Comparison of ENCODE assay signal across 13 cellular contexts in the genomic region with DNA sequence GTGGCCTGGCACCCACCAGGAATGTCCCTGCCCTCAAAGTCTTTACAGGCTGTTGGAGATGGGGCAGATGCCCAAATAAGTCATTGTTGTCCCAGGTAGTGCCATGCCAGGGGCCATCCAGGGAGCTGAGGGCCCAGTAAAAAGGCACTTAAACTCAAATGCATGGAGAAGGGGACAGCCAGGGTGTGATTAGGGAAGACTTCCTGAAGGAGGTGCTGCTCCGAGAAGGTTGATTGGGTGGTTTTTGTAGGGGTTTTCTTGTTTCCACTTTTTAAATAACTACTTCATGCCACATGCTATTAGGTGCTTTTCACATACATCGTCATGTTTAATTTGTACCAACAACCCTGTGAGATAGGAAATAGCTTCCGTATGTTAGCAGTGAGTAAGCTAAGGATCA.
DNase-seq lines count a peak whose midpoint lies in the region; ATAC-seq and TF ChIP-seq lines count a peak whose summit lies in the region.
"Had no signal": no experiment of that assay in that cellular context is flagged by ENCODE, and none has a peak within 500 bp of the region (broad histone marks: within the 10 kb centered on the region; RNA-seq: fewer than 3 reads in every experiment).

No MANE protein-coding gene starts in this region.

- no peaks in the 10 kb centered on the region for H3K36me3 Mint-ChIP-seq in CD4-positive, alpha-beta memory T cell
- H3K36me3 Mint-ChIP-seq in GM23338 (ENCODE audit: low read depth) (no peaks in the 10 kb centered on the region; the same call in 2 of the 3 replicates), mesothelial cell of epicardium (no peaks in the 10 kb centered on the region)
- H3K36me3 Mint-ChIP-seq: activated CD4-positive, alpha-beta memory T cell treated with anti-CD3 and anti-CD28 coated beads for 36 hours had no signal

- H3K4me3 Mint-ChIP-seq in CD4-positive, alpha-beta memory T cell, result no peak overlapping the region
- H3K4me3 Mint-ChIP-seq in GM23338 (no peak overlapping the region; the same call in 2 of the 3 replicates), mesothelial cell of epicardium (no peak overlapping the region)
- H3K4me3 Mint-ChIP-seq: activated CD4-positive, alpha-beta memory T cell treated with anti-CD3 and anti-CD28 coated beads for 36 hours had no signal

- no peak overlapping the region for H3K4me3 ChIP-seq in CD4-positive, alpha-beta memory T cell (ENCODE audit: low read length in 2 of 2)
- no peak overlapping the region for H3K4me3 ChIP-seq in GM23338
- H3K4me3 ChIP-seq in astrocyte of the cerebellum (ENCODE audit: low read depth, low read length), result no peak overlapping the region
- H3K4me3 ChIP-seq: skin epidermis, vagina had no signal

- peaks cover 40% of the 10 kb centered on the region for H3K4me1 ChIP-seq in CD4-positive, alpha-beta memory T cell (ENCODE audit: insufficient read depth, low read length)
- H3K4me1 ChIP-seq in GM23338 (ENCODE audit: insufficient read depth), result peaks cover 25% of the 10 kb centered on the region

- H3K36me3 ChIP-seq in CD4-positive, alpha-beta memory T cell (ENCODE audit: insufficient read depth, low read length), result no peaks in the 10 kb centered on the region
- no peaks in the 10 kb centered on the region for H3K36me3 ChIP-seq in GM23338 (ENCODE audit: insufficient read depth)
- H3K36me3 ChIP-seq: vagina had no signal

- no peak overlapping the region for H2AFZ ChIP-seq in GM23338

- H3K9me3 ChIP-seq in CD4-positive, alpha-beta memory T cell (ENCODE audit: control insufficient read depth in 1 of 2, low read length in 2 of 2), result no peaks in the 10 kb centered on the region
- H3K9me3 ChIP-seq: vagina had no signal

- no peak for ATAC-seq in GM23338
- no peak for ATAC-seq in GM18505 (IDR thresholded peaks at IDR 0.05; ENCODE audit: unreplicated experiment)

- no peak overlapping the region for H3K27ac ChIP-seq in CD4-positive, alpha-beta memory T cell (ENCODE audit: low read depth, low read length)
- no peak overlapping the region for H3K27ac ChIP-seq in GM23338 (ENCODE audit: low read depth)

- peaks cover 9% of the 10 kb centered on the region; the same call in 1 of the 2 replicates for H3F3A ChIP-seq in GM23338 (replicated peaks; ENCODE audit: low read depth)

- POLR2A ChIA-PET in CD4-positive, alpha-beta memory T cell (lab: Charles Lee; ENCODE audit: partially characterized antibody), result no interaction called here

- H3K79me2 ChIP-seq in GM23338 (replicated peaks; ENCODE audit: insufficient read depth), result no peaks in the 10 kb centered on the region

- no peaks in the 10 kb centered on the region for H3K9me2 ChIP-seq in GM23338 (ENCODE audit: insufficient read depth)

- H3K4me2 ChIP-seq in GM23338, result no peak overlapping the region

- H3K27me3 ChIP-seq in CD4-positive, alpha-beta memory T cell (ENCODE audit: insufficient read depth, low read length), result no peaks in the 10 kb centered on the region
- H3K27me3 ChIP-seq in GM23338 (ENCODE audit: insufficient read depth), result no peaks in the 10 kb centered on the region
- H3K27me3 ChIP-seq: vagina had no signal

- H3K9me3 Mint-ChIP-seq in CD4-positive, alpha-beta memory T cell, result no peaks in the 10 kb centered on the region
- no peaks in the 10 kb centered on the region for H3K9me3 Mint-ChIP-seq in GM23338
- H3K9me3 Mint-ChIP-seq in mesothelial cell of epicardium, result no peaks in the 10 kb centered on the region
- H3K9me3 Mint-ChIP-seq: activated CD4-positive, alpha-beta memory T cell treated with anti-CD3 and anti-CD28 coated beads for 36 hours had no signal

- TF ChIP-seq CTCF in GM23338 (conservative IDR thresholded peaks at IDR 0.05; ENCODE audit: low read depth in 2 of 2) (peak; percentile 56 to 58), astrocyte of the cerebellum (IDR thresholded peaks at IDR 0.05; ENCODE audit: low read depth, low read length, missing control alignments) (peak; percentile 8), mesothelial cell of epicardium (IDR thresholded peaks at IDR 0.05; ENCODE audit: unreplicated experiment) (no peak)

- intact Hi-C loops in CD4-positive, alpha-beta memory T cell (cut with micrococcal nuclease), result no loop called here

- CTCF ChIA-PET in CD4-positive, alpha-beta memory T cell (lab: Charles Lee; ENCODE audit: partially characterized antibody), result no interaction called here

- H3K27me3 Mint-ChIP-seq in CD4-positive, alpha-beta memory T cell, result no peaks in the 10 kb centered on the region
- H3K27me3 Mint-ChIP-seq in GM23338 (ENCODE audit: insufficient read depth, low read depth, poor library complexity) (peaks cover 20% of the 10 kb centered on the region), mesothelial cell of epicardium (ENCODE audit: low read depth) (no peaks in the 10 kb centered on the region)
- H3K27me3 Mint-ChIP-seq: activated CD4-positive, alpha-beta memory T cell treated with anti-CD3 and anti-CD28 coated beads for 36 hours had no signal

- no peak for DNase-seq in CD4-positive, alpha-beta memory T cell
- DNase-seq in GM23338 (ENCODE audit: low spot score) (peak; percentile 49), astrocyte of the cerebellum (ENCODE audit: low read depth) (no peak), mesothelial cell of epicardium (ENCODE audit: low spot score in 2 of 2, unreplicated experiment in 2 of 2) (no peak), nucleus accumbens (lab: John Stamatoyannopoulos, UW) (no peak), Ammon's horn (ENCODE audit: low spot score) (no peak)
- no peak for DNase-seq in stimulated activated CD4-positive, alpha-beta T cell treated with anti-CD3 and anti-CD28 coated beads, Interleukin-2, amount 100 ng/mL, for 48 hours
- DNase-seq: activated CD4-positive, alpha-beta memory T cell treated with anti-CD3 and anti-CD28 coated beads for 36 hours; effector CD8-positive, alpha-beta T cell; NCI-H1105 had no signal

- no peaks in the 10 kb centered on the region for H4K20me1 ChIP-seq in GM23338 (replicated peaks; ENCODE audit: insufficient read depth)

- peaks cover 25 to 55% (median 42%) of the 10 kb centered on the region in 4 donors for H3K4me1 Mint-ChIP-seq in CD4-positive, alpha-beta memory T cell
- peaks cover 40% of the 10 kb centered on the region for H3K4me1 Mint-ChIP-seq in GM23338
- peaks cover 54% of the 10 kb centered on the region for H3K4me1 Mint-ChIP-seq in mesothelial cell of epicardium

- in situ Hi-C loops in astrocyte of the cerebellum (cut with HindIII; ENCODE audit: low sequenced_read_pairs), result no loop called here

- TF ChIP-seq POLR2A in GM18505 (IDR thresholded peaks at IDR 0.05; ENCODE audit: borderline replicate concordance, extremely low read depth, insufficient read depth, insufficient read length), result no peak

- peak overlapping the region in 6 of 7 donors; percentile 53 to 85 (median 64) for H3K27ac Mint-ChIP-seq in CD4-positive, alpha-beta memory T cell
- no peak overlapping the region for H3K27ac Mint-ChIP-seq in GM23338
- H3K27ac Mint-ChIP-seq in mesothelial cell of epicardium, result peak overlapping the region; percentile 9

TF ChIP-seq in GM23338, 12 proteins besides CTCF, POLR2A, EP300 and RAD21:
- TF ChIP-seq EZH2phosphoT487 (IDR thresholded peaks at IDR 0.05; ENCODE audit: unreplicated experiment) (no peak), EZH2 (IDR thresholded peaks at IDR 0.05; ENCODE audit: low read depth, unreplicated experiment) (no peak), STAT1 (IDR thresholded peaks at IDR 0.05; ENCODE audit: unreplicated experiment) (no peak)
- TF ChIP-seq, protein P1, sequence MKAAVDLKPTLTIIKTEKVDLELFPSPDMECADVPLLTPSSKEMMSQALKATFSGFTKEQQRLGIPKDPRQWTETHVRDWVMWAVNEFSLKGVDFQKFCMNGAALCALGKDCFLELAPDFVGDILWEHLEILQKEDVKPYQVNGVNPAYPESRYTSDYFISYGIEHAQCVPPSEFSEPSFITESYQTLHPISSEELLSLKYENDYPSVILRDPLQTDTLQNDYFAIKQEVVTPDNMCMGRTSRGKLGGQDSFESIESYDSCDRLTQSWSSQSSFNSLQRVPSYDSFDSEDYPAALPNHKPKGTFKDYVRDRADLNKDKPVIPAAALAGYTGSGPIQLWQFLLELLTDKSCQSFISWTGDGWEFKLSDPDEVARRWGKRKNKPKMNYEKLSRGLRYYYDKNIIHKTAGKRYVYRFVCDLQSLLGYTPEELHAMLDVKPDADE (IDR thresholded peaks at IDR 0.05), result no peak
- TF ChIP-seq, protein P2, sequence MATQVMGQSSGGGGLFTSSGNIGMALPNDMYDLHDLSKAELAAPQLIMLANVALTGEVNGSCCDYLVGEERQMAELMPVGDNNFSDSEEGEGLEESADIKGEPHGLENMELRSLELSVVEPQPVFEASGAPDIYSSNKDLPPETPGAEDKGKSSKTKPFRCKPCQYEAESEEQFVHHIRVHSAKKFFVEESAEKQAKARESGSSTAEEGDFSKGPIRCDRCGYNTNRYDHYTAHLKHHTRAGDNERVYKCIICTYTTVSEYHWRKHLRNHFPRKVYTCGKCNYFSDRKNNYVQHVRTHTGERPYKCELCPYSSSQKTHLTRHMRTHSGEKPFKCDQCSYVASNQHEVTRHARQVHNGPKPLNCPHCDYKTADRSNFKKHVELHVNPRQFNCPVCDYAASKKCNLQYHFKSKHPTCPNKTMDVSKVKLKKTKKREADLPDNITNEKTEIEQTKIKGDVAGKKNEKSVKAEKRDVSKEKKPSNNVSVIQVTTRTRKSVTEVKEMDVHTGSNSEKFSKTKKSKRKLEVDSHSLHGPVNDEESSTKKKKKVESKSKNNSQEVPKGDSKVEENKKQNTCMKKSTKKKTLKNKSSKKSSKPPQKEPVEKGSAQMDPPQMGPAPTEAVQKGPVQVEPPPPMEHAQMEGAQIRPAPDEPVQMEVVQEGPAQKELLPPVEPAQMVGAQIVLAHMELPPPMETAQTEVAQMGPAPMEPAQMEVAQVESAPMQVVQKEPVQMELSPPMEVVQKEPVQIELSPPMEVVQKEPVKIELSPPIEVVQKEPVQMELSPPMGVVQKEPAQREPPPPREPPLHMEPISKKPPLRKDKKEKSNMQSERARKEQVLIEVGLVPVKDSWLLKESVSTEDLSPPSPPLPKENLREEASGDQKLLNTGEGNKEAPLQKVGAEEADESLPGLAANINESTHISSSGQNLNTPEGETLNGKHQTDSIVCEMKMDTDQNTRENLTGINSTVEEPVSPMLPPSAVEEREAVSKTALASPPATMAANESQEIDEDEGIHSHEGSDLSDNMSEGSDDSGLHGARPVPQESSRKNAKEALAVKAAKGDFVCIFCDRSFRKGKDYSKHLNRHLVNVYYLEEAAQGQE (IDR thresholded peaks at IDR 0.05; ENCODE audit: unreplicated experiment), result no peak
